38 cellular contexts compared by ENCODE assay signal in genomic region chr3:70876154-70876553, GRCh38.
"Had no signal": no experiment of that assay in that cellular context is flagged by ENCODE, and none has a peak within 500 bp of the region (broad histone marks: within the 10 kb centered on the region; RNA-seq: fewer than 3 reads in every experiment).

No MANE protein-coding gene starts in this region.

- H3K4me1 Mint-ChIP-seq: activated CD4-positive, alpha-beta memory T cell treated with anti-CD3 and anti-CD28 coated beads, Interleukin-2, amount 10 ng/mL, durations not matched to agents 7 days and 5 days; activated CD4-positive, alpha-beta T cell treated with anti-CD3 and anti-CD28 coated beads for 36 hours; activated CD4-positive, alpha-beta T cell treated with anti-CD3 and anti-CD28 coated beads, Interleukin-2, amount 10 ng/mL, durations not matched to agents 7 days and 5 days; activated CD8-positive, alpha-beta memory T cell treated with anti-CD3 and anti-CD28 coated beads, Interleukin-2, amount 10 ng/mL, durations not matched to agents 7 days and 5 days; activated naive CD4-positive, alpha-beta T cell treated with anti-CD3 and anti-CD28 coated beads, Interleukin-2, amount 10 ng/mL, durations not matched to agents 7 days and 5 days; activated naive CD4-positive, alpha-beta T cell treated with anti-CD3 and anti-CD28 coated beads, Interleukin-2, amount 50 U/mL, for 24 hours; activated naive CD8-positive, alpha-beta T cell treated with anti-CD3 and anti-CD28 coated beads, Interleukin-2, amount 10 ng/mL, durations not matched to agents 7 days and 5 days; activated naive CD8-positive, alpha-beta T cell treated with anti-CD3 and anti-CD28 coated beads, Interleukin-2, amount 50 U/mL, for 24 hours; brain; central memory CD8-positive, alpha-beta T cell had no signal

- H3K36me3 ChIP-seq: ascending aorta, cardiac muscle cell had no signal

- H3K27me3 Mint-ChIP-seq: activated naive CD4-positive, alpha-beta T cell treated with anti-CD3 and anti-CD28 coated beads, Interleukin-2, amount 10 ng/mL, durations not matched to agents 7 days and 5 days; activated naive CD4-positive, alpha-beta T cell treated with anti-CD3 and anti-CD28 coated beads, Interleukin-2, amount 50 U/mL, for 24 hours had no signal

- H3K27ac Mint-ChIP-seq: activated CD4-positive, alpha-beta memory T cell treated with anti-CD3 and anti-CD28 coated beads, Interleukin-2, amount 10 ng/mL, durations not matched to agents 7 days and 5 days; activated CD4-positive, alpha-beta T cell treated with anti-CD3 and anti-CD28 coated beads for 36 hours; activated CD4-positive, alpha-beta T cell treated with anti-CD3 and anti-CD28 coated beads, Interleukin-2, amount 10 ng/mL, durations not matched to agents 7 days and 5 days; activated CD8-positive, alpha-beta memory T cell treated with anti-CD3 and anti-CD28 coated beads, Interleukin-2, amount 10 ng/mL, durations not matched to agents 7 days and 5 days; activated CD8-positive, alpha-beta T cell treated with anti-CD3 and anti-CD28 coated beads, Interleukin-2, amount 10 ng/mL, durations not matched to agents 7 days and 5 days; activated naive CD4-positive, alpha-beta T cell treated with anti-CD3 and anti-CD28 coated beads, Interleukin-2, amount 10 ng/mL, durations not matched to agents 7 days and 5 days; activated naive CD4-positive, alpha-beta T cell treated with anti-CD3 and anti-CD28 coated beads, Interleukin-2, amount 50 U/mL, for 24 hours; activated naive CD8-positive, alpha-beta T cell; activated naive CD8-positive, alpha-beta T cell treated with anti-CD3 and anti-CD28 coated beads, Interleukin-2, amount 10 ng/mL, durations not matched to agents 7 days and 5 days; activated naive CD8-positive, alpha-beta T cell treated with anti-CD3 and anti-CD28 coated beads, Interleukin-2, amount 50 U/mL, for 24 hours; activated T-cell treated with anti-CD3 and anti-CD28 coated beads, Interleukin-2, amount 50 U/mL, for 24 hours; activated T-helper 2 cell treated with anti-CD3 and anti-CD28 coated beads, Interferon-gamma antibody, Interleukin-2, Interleukin-4, amounts not matched to agents 10 μg/mL and 5 μg/mL and 100 μg/mL, durations not matched to agents 14 hours and 24 hours and 36 hours; brain; T-helper 1 cell treated with Interleukin-12 subunit alpha and Interleukin-12 subunit beta and Interleukin-4 antibody, amounts not matched to agents 30 μg/mL and 1 μg/mL, for 36 hours; T-helper 2 cell treated with Interferon-gamma antibody and Interleukin-4, amounts not matched to agents 5 μg/mL and 100 μg/mL, for 36 hours had no signal

- H3K36me3 Mint-ChIP-seq: activated CD8-positive, alpha-beta memory T cell treated with anti-CD3 and anti-CD28 coated beads, Interleukin-2, amount 10 ng/mL, durations not matched to agents 7 days and 5 days; activated naive CD4-positive, alpha-beta T cell treated with anti-CD3 and anti-CD28 coated beads, Interleukin-2, amount 10 ng/mL, durations not matched to agents 7 days and 5 days; brain had no signal

- H3K4me3 ChIP-seq: ascending aorta, cardiac muscle cell had no signal

- FAIRE-seq: bronchial epithelial cell, TTC549 had no signal

- H3K4me3 Mint-ChIP-seq: activated CD4-positive, alpha-beta memory T cell treated with anti-CD3 and anti-CD28 coated beads, Interleukin-2, amount 10 ng/mL, durations not matched to agents 7 days and 5 days; activated CD4-positive, alpha-beta T cell treated with anti-CD3 and anti-CD28 coated beads for 36 hours; activated CD4-positive, alpha-beta T cell treated with anti-CD3 and anti-CD28 coated beads, Interleukin-2, amount 10 ng/mL, durations not matched to agents 7 days and 5 days; activated CD8-positive, alpha-beta memory T cell treated with anti-CD3 and anti-CD28 coated beads, Interleukin-2, amount 10 ng/mL, durations not matched to agents 7 days and 5 days; activated CD8-positive, alpha-beta T cell treated with anti-CD3 and anti-CD28 coated beads, Interleukin-2, amount 10 ng/mL, durations not matched to agents 7 days and 5 days; activated naive CD4-positive, alpha-beta T cell treated with anti-CD3 and anti-CD28 coated beads, Interleukin-2, amount 10 ng/mL, durations not matched to agents 7 days and 5 days; activated naive CD4-positive, alpha-beta T cell treated with anti-CD3 and anti-CD28 coated beads, Interleukin-2, amount 50 U/mL, for 24 hours; activated naive CD8-positive, alpha-beta T cell; activated naive CD8-positive, alpha-beta T cell treated with anti-CD3 and anti-CD28 coated beads, Interleukin-2, amount 10 ng/mL, durations not matched to agents 7 days and 5 days; activated naive CD8-positive, alpha-beta T cell treated with anti-CD3 and anti-CD28 coated beads, Interleukin-2, amount 50 U/mL, for 24 hours; activated T-cell treated with anti-CD3 and anti-CD28 coated beads, Interleukin-2, amount 50 U/mL, for 24 hours; brain; central memory CD8-positive, alpha-beta T cell; T-helper 1 cell treated with Interleukin-12 subunit alpha and Interleukin-12 subunit beta and Interleukin-4 antibody, amounts not matched to agents 30 μg/mL and 1 μg/mL, for 36 hours; T-helper 2 cell treated with Interferon-gamma antibody and Interleukin-4, amounts not matched to agents 5 μg/mL and 100 μg/mL, for 36 hours had no signal

- H3K27me3 ChIP-seq: ascending aorta, cardiac muscle cell had no signal

- H3K27ac ChIP-seq: ascending aorta, cardiac muscle cell, VCaP had no signal

- H3K9me3 ChIP-seq: ascending aorta had no signal

- H3K4me1 ChIP-seq: ascending aorta had no signal

- ATAC-seq: activated CD4-positive, alpha-beta T cell treated with anti-CD3 and anti-CD28 coated beads for 36 hours; activated CD4-positive, CD25-positive, alpha-beta regulatory T cell treated with anti-CD3 and anti-CD28 coated beads, Interleukin-2, amount 50 U/mL, for 24 hours; activated CD8-positive, alpha-beta memory T cell treated with anti-CD3 and anti-CD28 coated beads, Interleukin-2, amount 10 ng/mL, durations not matched to agents 7 days and 5 days; activated CD8-positive, alpha-beta T cell treated with anti-CD3 and anti-CD28 coated beads, Interleukin-2, amount 10 ng/mL, durations not matched to agents 7 days and 5 days; activated naive CD8-positive, alpha-beta T cell treated with anti-CD3 and anti-CD28 coated beads, Interleukin-2, amount 50 U/mL, for 24 hours had no signal

- DNase-seq: activated CD4-positive, alpha-beta memory T cell treated with anti-CD3 and anti-CD28 coated beads, Interleukin-2, amount 10 ng/mL, durations not matched to agents 7 days and 5 days; activated CD4-positive, alpha-beta T cell treated with anti-CD3 and anti-CD28 coated beads for 1 hour; activated CD4-positive, alpha-beta T cell treated with anti-CD3 and anti-CD28 coated beads for 36 hours; activated CD4-positive, alpha-beta T cell treated with anti-CD3 and anti-CD28 coated beads for 48 hours; activated CD4-positive, alpha-beta T cell treated with anti-CD3 and anti-CD28 coated beads, Interleukin-2, amount 10 ng/mL, durations not matched to agents 7 days and 5 days; activated CD4-positive, alpha-beta T cell treated with anti-CD3 and anti-CD28 coated beads, Interleukin-2, amount 50 U/mL, for 48 hours; activated CD4-positive, CD25-positive, alpha-beta regulatory T cell; activated CD8-positive, alpha-beta memory T cell treated with anti-CD3 and anti-CD28 coated beads for 24 hours; activated CD8-positive, alpha-beta memory T cell treated with anti-CD3 and anti-CD28 coated beads, Interleukin-2, amount 10 ng/mL, durations not matched to agents 7 days and 5 days; activated CD8-positive, alpha-beta memory T cell treated with anti-CD3 and anti-CD28 coated beads, Interleukin-2, amount 50 U/mL, for 48 hours; activated CD8-positive, alpha-beta T cell treated with anti-CD3 and anti-CD28 coated beads, Interleukin-2, amount 10 ng/mL, durations not matched to agents 7 days and 5 days; activated effector memory CD4-positive, alpha-beta T cell treated with Interleukin-2 at 50 U/mL for 16 hours; activated gamma-delta T cell; activated naive CD4-positive, alpha-beta T cell treated with anti-CD3 and anti-CD28 coated beads, Interleukin-2, amount 10 ng/mL, durations not matched to agents 7 days and 5 days; activated naive CD4-positive, alpha-beta T cell treated with Interleukin-2 at 50 U/mL for 16 hours; activated naive CD8-positive, alpha-beta T cell treated with anti-CD3 and anti-CD28 coated beads, Interleukin-2, amount 10 ng/mL, durations not matched to agents 7 days and 5 days; activated naive CD8-positive, alpha-beta T cell treated with anti-CD3 and anti-CD28 coated beads, Interleukin-2, amount 50 U/mL, for 24 hours; activated T-cell treated with anti-CD3 and anti-CD28 coated beads, Interleukin-2, amount 50 U/mL, for 24 hours; activated T-cell treated with anti-CD3 and anti-CD28 coated beads, Interleukin-2, amount 50 U/mL, for 48 hours; amygdala; anterior cingulate cortex; caudate nucleus; cerebellar nuclear complex; T-helper 2 cell; T-helper 9 cell had no signal
